Comparison of ENCODE assay signal across 9 cellular contexts in genomic region chr17:64775701-64776570, GRCh38.
A peak's percentile ranks its signal among the peaks of the same experiment; 100 is the strongest.
DNase-seq lines count a peak whose midpoint lies in the region; ATAC-seq and TF ChIP-seq lines count a peak whose summit lies in the region.
"Had no signal": no experiment of that assay in that cellular context is flagged by ENCODE, and none has a peak within 500 bp of the region (broad histone marks: within the 10 kb centered on the region; RNA-seq: fewer than 3 reads in every experiment).

No MANE protein-coding gene starts in this region.

- no peaks in the 10 kb centered on the region for H3K36me3 Mint-ChIP-seq in activated CD8-positive, alpha-beta memory T cell treated with anti-CD3 and anti-CD28 coated beads, Interleukin-2, amount 10 ng/mL, durations not matched to agents 7 days and 5 days
- H3K36me3 Mint-ChIP-seq in stimulated activated effector memory CD8-positive, alpha-beta T cell treated with anti-CD3 and anti-CD28 coated beads, Interleukin-12 subunit alpha, Interleukin-12 subunit beta, amount 100 ng/mL, for 72 hours, result peaks cover 3% of the 10 kb centered on the region

- H3K4me1 Mint-ChIP-seq in activated CD8-positive, alpha-beta memory T cell treated with anti-CD3 and anti-CD28 coated beads, Interleukin-2, amount 10 ng/mL, durations not matched to agents 7 days and 5 days, result peaks cover 24% of the 10 kb centered on the region
- peaks cover 22% of the 10 kb centered on the region for H3K4me1 Mint-ChIP-seq in stimulated activated effector memory CD8-positive, alpha-beta T cell treated with anti-CD3 and anti-CD28 coated beads, Interleukin-12 subunit alpha, Interleukin-12 subunit beta, amount 100 ng/mL, for 72 hours

- H3K27ac ChIP-seq in right atrium auricular region, result peak overlapping the region; percentile 2 to 57
- H3K27ac ChIP-seq: epithelial cell of prostate had no signal

- H3K9me3 Mint-ChIP-seq in activated CD8-positive, alpha-beta memory T cell treated with anti-CD3 and anti-CD28 coated beads, Interleukin-2, amount 10 ng/mL, durations not matched to agents 7 days and 5 days (ENCODE audit: low read depth), result no peaks in the 10 kb centered on the region
- no peaks in the 10 kb centered on the region for H3K9me3 Mint-ChIP-seq in stimulated activated effector memory CD8-positive, alpha-beta T cell treated with anti-CD3 and anti-CD28 coated beads, Interleukin-12 subunit alpha, Interleukin-12 subunit beta, amount 100 ng/mL, for 72 hours

- H3K36me3 ChIP-seq in right atrium auricular region, result no peaks in the 10 kb centered on the region

- no peak overlapping the region for H3K4me3 ChIP-seq in right atrium auricular region

- CTCF ChIA-PET in activated CD8-positive, alpha-beta memory T cell treated with anti-CD3 and anti-CD28 coated beads, Interleukin-2, amount 10 ng/mL, durations not matched to agents 7 days and 5 days (lab: Charles Lee), result interaction anchor here (0.9 to 2.3 kb wide), 4 partner anchors 12 to 143 kb away, joined by 3 to 7 read pairs (median 5); partner anchors contain the start of gene LRRC37A3

- peaks cover 0 to 50% of the 10 kb centered on the region in 2 donors for H3K4me1 ChIP-seq in right atrium auricular region

- peaks cover 0 to 22% of the 10 kb centered on the region in 2 donors for H3K27me3 ChIP-seq in right atrium auricular region

- no peak overlapping the region for H3K27ac Mint-ChIP-seq in activated CD8-positive, alpha-beta memory T cell treated with anti-CD3 and anti-CD28 coated beads, Interleukin-2, amount 10 ng/mL, durations not matched to agents 7 days and 5 days
- no peak overlapping the region for H3K27ac Mint-ChIP-seq in stimulated activated effector memory CD8-positive, alpha-beta T cell treated with anti-CD3 and anti-CD28 coated beads, Interleukin-12 subunit alpha, Interleukin-12 subunit beta, amount 100 ng/mL, for 72 hours

- H3K4me3 Mint-ChIP-seq in activated CD8-positive, alpha-beta memory T cell treated with anti-CD3 and anti-CD28 coated beads, Interleukin-2, amount 10 ng/mL, durations not matched to agents 7 days and 5 days, result no peak overlapping the region
- peak overlapping the region; percentile 72 for H3K4me3 Mint-ChIP-seq in stimulated activated effector memory CD8-positive, alpha-beta T cell treated with anti-CD3 and anti-CD28 coated beads, Interleukin-12 subunit alpha, Interleukin-12 subunit beta, amount 100 ng/mL, for 72 hours

- H3K27me3 Mint-ChIP-seq in activated CD8-positive, alpha-beta memory T cell treated with anti-CD3 and anti-CD28 coated beads, Interleukin-2, amount 10 ng/mL, durations not matched to agents 7 days and 5 days, result peaks cover 19% of the 10 kb centered on the region

- TF ChIP-seq CTCF in right atrium auricular region (IDR thresholded peaks at IDR 0.05), result no peak

- H3K9me3 ChIP-seq in right atrium auricular region, result no peaks in the 10 kb centered on the region

- no peak for ATAC-seq in activated CD8-positive, alpha-beta memory T cell treated with anti-CD3 and anti-CD28 coated beads, Interleukin-2, amount 10 ng/mL, durations not matched to agents 7 days and 5 days
- ATAC-seq in stimulated activated effector memory CD8-positive, alpha-beta T cell treated with anti-CD3 and anti-CD28 coated beads, Interleukin-12 subunit alpha, Interleukin-12 subunit beta, amount 100 ng/mL, for 72 hours, result no peak
- ATAC-seq in GM18858 (IDR thresholded peaks at IDR 0.05; ENCODE audit: unreplicated experiment) (no peak), HG03442 (IDR thresholded peaks at IDR 0.05; ENCODE audit: unreplicated experiment) (no peak)

- peak; percentile 49 for DNase-seq in activated CD8-positive, alpha-beta memory T cell treated with anti-CD3 and anti-CD28 coated beads, Interleukin-2, amount 50 U/mL, for 48 hours
- no peak for DNase-seq in activated CD8-positive, alpha-beta memory T cell treated with anti-CD3 and anti-CD28 coated beads, Interleukin-2, amount 10 ng/mL, durations not matched to agents 7 days and 5 days
- peak; percentile 39 for DNase-seq in LHCN-M2 (ENCODE audit: low read depth)
- peak; percentile 57 for DNase-seq in right atrium auricular region (ENCODE audit: low spot score)
- no peak for DNase-seq in stimulated activated effector memory CD8-positive, alpha-beta T cell treated with anti-CD3 and anti-CD28 coated beads, Interleukin-12 subunit alpha, Interleukin-12 subunit beta, amount 100 ng/mL, for 72 hours (ENCODE audit: low spot score in 2 of 2)
- DNase-seq in midbrain (lab: John Stamatoyannopoulos, UW), result no peak

Comparison
In these comparisons a context has a peak if more than half of its experiments do, and no peak if none do; other contexts are left out.
1. DNase-seq: peak in activated CD8-positive, alpha-beta memory T cell treated with anti-CD3 and anti-CD28 coated beads, Interleukin-2, amount 50 U/mL, for 48 hours (single experiment), LHCN-M2 (single experiment) and right atrium auricular region (single experiment); none in activated CD8-positive, alpha-beta memory T cell treated with anti-CD3 and anti-CD28 coated beads, Interleukin-2, amount 10 ng/mL, durations not matched to agents 7 days and 5 days (single experiment), stimulated activated effector memory CD8-positive, alpha-beta T cell treated with anti-CD3 and anti-CD28 coated beads, Interleukin-12 subunit alpha, Interleukin-12 subunit beta, amount 100 ng/mL, for 72 hours (0 of 2) and midbrain (single experiment).